Comparison of ENCODE assay signal across 8 cellular contexts in the genomic region with DNA sequence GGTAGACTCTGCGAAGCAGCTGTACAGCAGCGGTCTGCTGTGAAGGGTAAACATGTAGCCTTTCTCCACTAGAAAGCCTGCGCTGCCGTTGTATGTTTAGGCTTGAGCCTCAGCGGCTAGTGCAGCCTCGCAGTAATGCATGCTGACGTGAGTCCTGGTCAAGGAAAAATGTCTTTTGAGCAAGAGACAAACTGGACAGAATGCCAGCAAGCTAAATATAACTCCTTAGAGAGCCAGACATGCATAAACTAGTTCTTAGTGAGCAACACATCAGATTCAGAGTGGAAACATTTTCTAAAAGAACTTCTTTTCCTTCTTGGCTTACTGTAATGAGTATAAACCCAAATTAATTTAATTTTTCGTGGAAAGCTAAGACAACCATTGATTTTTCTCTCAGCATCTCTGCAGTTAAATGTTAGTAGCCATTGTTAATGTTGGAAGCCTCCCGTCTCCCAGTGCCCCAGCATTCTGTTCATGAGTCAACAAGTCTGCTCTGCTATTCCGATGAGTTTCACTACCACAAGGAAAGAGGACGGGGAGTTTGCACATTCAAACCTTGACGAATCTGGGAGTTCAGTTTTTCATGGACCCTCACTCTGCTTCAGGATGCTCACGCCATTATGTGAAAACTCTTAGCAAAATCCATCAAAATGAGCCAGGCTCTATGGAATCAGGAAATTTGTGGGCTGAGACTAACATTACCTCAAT. TPM values are rescaled to one million over a fixed set of nuclear protein-coding genes. Genes with fewer than 3 reads are reported as not detected.
DNase-seq lines count a peak whose midpoint lies in the region; ATAC-seq and TF ChIP-seq lines count a peak whose summit lies in the region.

No MANE protein-coding gene starts in this region.

- H3K27ac ChIP-seq in ascending aorta: peak overlapping the region; percentile 90 to 92

- ATAC-seq in Right ventricle myocardium superior (ENCODE audit: poor library complexity) (peak; percentile 81), HG02759 (IDR thresholded peaks at IDR 0.05; ENCODE audit: unreplicated experiment) (no peak)

- peaks cover 13 to 43% of the 10 kb centered on the region in 2 donors for H3K4me1 ChIP-seq in ascending aorta

- intact Hi-C loops in ascending aorta (cut with DNase I) (loop anchor here (1.0 to 5.0 kb wide), 3 partner anchors 19 to 163 kb away; a partner anchor contains a TSS), Right ventricle myocardium superior (cut with DNase I) (no loop called here), posterior cingulate gyrus (cut with DNase I) (loop anchor here (2.0 kb wide), 1 partner anchor 51 kb away; a partner anchor contains a TSS)

- H3K4me3 ChIP-seq in ascending aorta: peak overlapping the region; percentile 43 to 57

- no peak for TF ChIP-seq CTCF in ascending aorta (IDR thresholded peaks at IDR 0.05)

- no peaks in the 10 kb centered on the region for H3K27me3 ChIP-seq in ascending aorta

- H3K9me3 ChIP-seq in ascending aorta: no peaks in the 10 kb centered on the region

- no peaks in the 10 kb centered on the region for H3K36me3 ChIP-seq in ascending aorta

- DNase-seq in C1 segment of cervical spinal cord (lab: John Stamatoyannopoulos, UW): peak in 9 of 14 donors; percentile 12 to 74 (median 27)
- peak in 1 of 2 donors; percentile 90 for DNase-seq in ascending aorta (ENCODE audit: low spot score in 2 of 2)
- peak; percentile 63 for DNase-seq in Right ventricle myocardium superior
- peak in 7 of 10 donors; percentile 43 to 92 (median 65) for DNase-seq in posterior cingulate gyrus
- DNase-seq in NCI-H524 (lab: John Stamatoyannopoulos, UW): no peak
- DNase-seq in HPDE6-E6E7 (ENCODE audit: extremely low spot score): no peak
- DNase-seq in NCI-H2107 (lab: John Stamatoyannopoulos, UW): no peak

RNA-seq across cellular contexts. Expression of a gene that starts 51.4 kb away (rescaled TPM):
- total RNA-seq in ascending aorta (59.8 TPM), Right ventricle myocardium superior (23.1 TPM)

Comparison
In these comparisons a context has a peak if more than half of its experiments do, and no peak if none do; other contexts are left out.
1. DNase-seq: peak in C1 segment of cervical spinal cord (9 of 14), Right ventricle myocardium superior (single experiment) and posterior cingulate gyrus (7 of 10); none in NCI-H524 (0 of 2), HPDE6-E6E7 (single experiment) and NCI-H2107 (single experiment).